Comparison of ENCODE assay signal across 1 cellular context in the genomic region with DNA sequence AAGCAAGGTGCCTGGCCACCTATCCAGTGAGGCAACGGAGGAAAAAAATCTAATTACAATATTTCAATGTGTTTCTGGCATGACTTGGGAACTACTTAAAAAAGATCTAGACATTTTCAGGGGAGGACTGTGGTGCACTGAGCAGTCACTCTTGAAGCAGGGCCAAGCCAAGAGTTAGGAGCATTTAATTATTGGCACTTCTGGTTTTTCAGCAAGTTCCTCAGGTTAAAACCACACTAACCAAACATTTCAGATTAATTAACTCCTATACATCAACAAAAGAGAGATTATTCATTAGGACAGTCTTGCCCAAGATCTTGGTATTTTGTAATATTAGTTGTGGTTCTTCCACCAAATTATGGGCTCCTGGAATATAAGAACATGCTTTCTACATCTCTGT.
TF ChIP-seq lines count a peak whose summit lies in the region.

No MANE protein-coding gene starts in this region.

TF ChIP-seq in IMR-90, 13 proteins besides CTCF, POLR2A, EP300 and RAD21:
- TF ChIP-seq BHLHE40 (IDR thresholded peaks at IDR 0.05; ENCODE audit: low read depth, low read length) = no peak
- no peak for TF ChIP-seq CHD1 (IDR thresholded peaks at IDR 0.05; ENCODE audit: low read depth, low read length)
- no peak for TF ChIP-seq SMC3 (IDR thresholded peaks at IDR 0.05; ENCODE audit: low read depth, low read length)
- no peak for TF ChIP-seq RFX5 (IDR thresholded peaks at IDR 0.05; ENCODE audit: low read depth, low read length)
- no peak for TF ChIP-seq FOS (IDR thresholded peaks at IDR 0.05; ENCODE audit: low read depth, low read length)
- no peak for TF ChIP-seq MXI1 (IDR thresholded peaks at IDR 0.05; ENCODE audit: borderline replicate concordance, low read depth, low read length)
- TF ChIP-seq MAZ (IDR thresholded peaks at IDR 0.05; ENCODE audit: borderline replicate concordance, low read depth, low read length) = no peak
- no peak for TF ChIP-seq MAFK (IDR thresholded peaks at IDR 0.05; ENCODE audit: low read depth, low read length)
- no peak for TF ChIP-seq NFE2L2 (IDR thresholded peaks at IDR 0.05; ENCODE audit: low read depth, low read length)
- no peak for TF ChIP-seq RCOR1 (IDR thresholded peaks at IDR 0.05; ENCODE audit: insufficient replicate concordance, low read length)
- TF ChIP-seq, protein P1, sequence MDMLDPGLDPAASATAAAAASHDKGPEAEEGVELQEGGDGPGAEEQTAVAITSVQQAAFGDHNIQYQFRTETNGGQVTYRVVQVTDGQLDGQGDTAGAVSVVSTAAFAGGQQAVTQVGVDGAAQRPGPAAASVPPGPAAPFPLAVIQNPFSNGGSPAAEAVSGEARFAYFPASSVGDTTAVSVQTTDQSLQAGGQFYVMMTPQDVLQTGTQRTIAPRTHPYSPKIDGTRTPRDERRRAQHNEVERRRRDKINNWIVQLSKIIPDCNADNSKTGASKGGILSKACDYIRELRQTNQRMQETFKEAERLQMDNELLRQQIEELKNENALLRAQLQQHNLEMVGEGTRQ (IDR thresholded peaks at IDR 0.05; ENCODE audit: low read depth, low read length) = no peak
- TF ChIP-seq CEBPB (IDR thresholded peaks at IDR 0.05; ENCODE audit: low read depth, low read length) = no peak
- TF ChIP-seq, protein P2, sequence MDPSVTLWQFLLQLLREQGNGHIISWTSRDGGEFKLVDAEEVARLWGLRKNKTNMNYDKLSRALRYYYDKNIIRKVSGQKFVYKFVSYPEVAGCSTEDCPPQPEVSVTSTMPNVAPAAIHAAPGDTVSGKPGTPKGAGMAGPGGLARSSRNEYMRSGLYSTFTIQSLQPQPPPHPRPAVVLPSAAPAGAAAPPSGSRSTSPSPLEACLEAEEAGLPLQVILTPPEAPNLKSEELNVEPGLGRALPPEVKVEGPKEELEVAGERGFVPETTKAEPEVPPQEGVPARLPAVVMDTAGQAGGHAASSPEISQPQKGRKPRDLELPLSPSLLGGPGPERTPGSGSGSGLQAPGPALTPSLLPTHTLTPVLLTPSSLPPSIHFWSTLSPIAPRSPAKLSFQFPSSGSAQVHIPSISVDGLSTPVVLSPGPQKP (IDR thresholded peaks at IDR 0.05; ENCODE audit: borderline replicate concordance, low read depth, low read length) = no peak
